ENCODE assay signal across 21 cellular contexts in genomic region chr9:115327441-115328122, GRCh38.
A peak's percentile ranks its signal among the peaks of the same experiment; 100 is the strongest.
DNase-seq lines count a peak whose midpoint lies in the region; ATAC-seq, FAIRE-seq and TF ChIP-seq lines count a peak whose summit lies in the region.
"Had no signal": no experiment of that assay in that cellular context is flagged by ENCODE, and none has a peak within 500 bp of the region (broad histone marks: within the 10 kb centered on the region; RNA-seq: fewer than 3 reads in every experiment).

No MANE protein-coding gene starts in this region.

- H3K4me3 ChIP-seq in vagina: no peak overlapping the region
- no peak overlapping the region for H3K4me3 ChIP-seq in body of pancreas
- H3K4me3 ChIP-seq in right cardiac atrium (ENCODE audit: low read length): no peak overlapping the region
- H3K4me3 ChIP-seq: BLaER1 treated with 17β-estradiol and CSF1 and Interleukin-3, amounts not matched to agents 10 nM and 100 nM; dorsolateral prefrontal cortex; HAP-1; left ventricle myocardium inferior; thyroid gland had no signal

- intact Hi-C loops in vagina (cut with DNase I): no loop called here
- intact Hi-C loops in body of pancreas (cut with DNase I): no loop called here
- intact Hi-C loops in right cardiac atrium (cut with DNase I): no loop called here

- DNase-seq in HFFc6 (peak; percentile 17), vagina (ENCODE audit: extremely low spot score in 2 of 2) (no peak), RCC 7860 (ENCODE audit: low spot score) (no peak), body of pancreas (no peak), right cardiac atrium (no peak)
- DNase-seq: dorsolateral prefrontal cortex, erythroblast, glutamatergic neuron, NCI-H187, NCI-H446, thyroid gland had no signal

- peak; percentile 99 for FAIRE-seq in endometrium (lab: Jason Lieb, UNC)
- FAIRE-seq in RCC 7860 (lab: Jason Lieb, UNC): no peak

- H3K4me1 ChIP-seq in vagina (peaks cover 16% of the 10 kb centered on the region), body of pancreas (no peaks in the 10 kb centered on the region), right cardiac atrium (ENCODE audit: control insufficient read depth, insufficient read depth, low read length) (no peaks in the 10 kb centered on the region)
- H3K4me1 ChIP-seq: HAP-1, left ventricle myocardium inferior, thyroid gland had no signal

- H3K27ac ChIP-seq in vagina: peak overlapping the region; percentile 22
- no peak overlapping the region for H3K27ac ChIP-seq in body of pancreas
- H3K27ac ChIP-seq in right cardiac atrium (ENCODE audit: low read length): no peak overlapping the region
- H3K27ac ChIP-seq: BLaER1 treated with 17β-estradiol and CSF1 and Interleukin-3, amounts not matched to agents 10 nM and 100 nM; dorsolateral prefrontal cortex; left ventricle myocardium inferior; neutrophil; thyroid gland had no signal

- H3K36me3 ChIP-seq in vagina: no peaks in the 10 kb centered on the region
- H3K36me3 ChIP-seq in body of pancreas (replicated peaks in 1 of 2; ENCODE audit: insufficient read depth in 1 of 2, low read depth in 2 of 2): no peaks in the 10 kb centered on the region
- H3K36me3 ChIP-seq: BLaER1 treated with 17β-estradiol and CSF1 and Interleukin-3, amounts not matched to agents 10 nM and 100 nM; HAP-1; left ventricle myocardium inferior; neutrophil; thyroid gland had no signal

- H3K4me3 Mint-ChIP-seq in HFFc6 (no peak overlapping the region), nephron (no peak overlapping the region)
- H3K4me3 Mint-ChIP-seq: activated T-helper 1 cell treated with anti-CD3 and anti-CD28 coated beads, Interleukin-12 subunit alpha, Interleukin-12 subunit beta, Interleukin-2, Interleukin-4 antibody, amounts not matched to agents 30 ng/mL and 10 ng/mL and 1 ng/mL, durations not matched to agents 14 hours and 24 hours and 36 hours; stimulated activated memory B cell treated with anti-CD40 and anti-IgM and Interleukin-4, amounts not matched to agents 10 μg/mL and 1 μg/mL and 100 μg/mL, for 72 hours had no signal

- H3K9me3 Mint-ChIP-seq in HFFc6: no peaks in the 10 kb centered on the region
- peaks cover 3% of the 10 kb centered on the region for H3K9me3 Mint-ChIP-seq in nephron
- H3K9me3 Mint-ChIP-seq: activated T-helper 1 cell treated with anti-CD3 and anti-CD28 coated beads, Interleukin-12 subunit alpha, Interleukin-12 subunit beta, Interleukin-2, Interleukin-4 antibody, amounts not matched to agents 30 ng/mL and 10 ng/mL and 1 ng/mL, durations not matched to agents 14 hours and 24 hours and 36 hours; stimulated activated memory B cell treated with anti-CD40 and anti-IgM and Interleukin-4, amounts not matched to agents 10 μg/mL and 1 μg/mL and 100 μg/mL, for 72 hours had no signal

- H3K27me3 ChIP-seq in vagina (no peaks in the 10 kb centered on the region), body of pancreas (no peaks in the 10 kb centered on the region), right cardiac atrium (ENCODE audit: control insufficient read depth, insufficient read depth) (no peaks in the 10 kb centered on the region)
- H3K27me3 ChIP-seq: BLaER1 treated with 17β-estradiol and CSF1 and Interleukin-3, amounts not matched to agents 10 nM and 100 nM; neutrophil; thyroid gland had no signal

- TF ChIP-seq POLR2A in vagina (IDR thresholded peaks at IDR 0.05) (no peak), body of pancreas (IDR thresholded peaks at IDR 0.05) (no peak)

- H3K9me3 ChIP-seq in vagina (no peaks in the 10 kb centered on the region), body of pancreas (no peaks in the 10 kb centered on the region), right cardiac atrium (ENCODE audit: control insufficient read depth, low read length) (no peaks in the 10 kb centered on the region)
- H3K9me3 ChIP-seq: BLaER1 treated with 17β-estradiol and CSF1 and Interleukin-3, amounts not matched to agents 10 nM and 100 nM; HAP-1; left ventricle myocardium inferior; neutrophil; thyroid gland had no signal

- H3K36me3 Mint-ChIP-seq in HFFc6 (ENCODE audit: low read depth) (no peaks in the 10 kb centered on the region), nephron (ENCODE audit: low read depth) (no peaks in the 10 kb centered on the region)
- H3K36me3 Mint-ChIP-seq: activated naive CD4-positive, alpha-beta T cell treated with anti-CD3 and anti-CD28 coated beads, Interleukin-2, amount 50 U/mL, for 72 hours; stimulated activated memory B cell treated with anti-CD40 and anti-IgM and Interleukin-4, amounts not matched to agents 10 μg/mL and 1 μg/mL and 100 μg/mL, for 72 hours had no signal

- H3K27me3 Mint-ChIP-seq in HFFc6 (ENCODE audit: insufficient read depth): peaks cover 15% of the 10 kb centered on the region
- no peaks in the 10 kb centered on the region for H3K27me3 Mint-ChIP-seq in nephron (ENCODE audit: low read depth)
- H3K27me3 Mint-ChIP-seq: stimulated activated memory B cell treated with anti-CD40 and anti-IgM and Interleukin-4, amounts not matched to agents 10 μg/mL and 1 μg/mL and 100 μg/mL, for 72 hours had no signal

- ATAC-seq in body of pancreas (no peak), right cardiac atrium (no peak)
- ATAC-seq: activated naive CD4-positive, alpha-beta T cell treated with anti-CD3 and anti-CD28 coated beads, Interleukin-2, amount 50 U/mL, for 72 hours; Panc1; stimulated activated memory B cell treated with anti-CD40 and anti-IgM and Interleukin-4, amounts not matched to agents 10 μg/mL and 1 μg/mL and 100 μg/mL, for 72 hours had no signal

- TF ChIP-seq CTCF in HFFc6 (IDR thresholded peaks at IDR 0.05) (no peak), nephron (IDR thresholded peaks at IDR 0.05; ENCODE audit: unreplicated experiment in 3 of 3) (no peak), vagina (IDR thresholded peaks at IDR 0.05) (no peak), body of pancreas (IDR thresholded peaks at IDR 0.05) (no peak)

- 74 to 84% methylated on average over 2 of the region's 2 CpGs for WGBS in body of pancreas, 2 donors
- WGBS in right cardiac atrium: 94% methylated on average over 2 of the region's 2 CpGs

- H3K27ac Mint-ChIP-seq in HFFc6 (no peak overlapping the region; the same call in 1 of the 2 replicates), nephron (peak overlapping the region; percentile 8 to 84 (median 73))
- H3K27ac Mint-ChIP-seq: activated naive CD4-positive, alpha-beta T cell treated with anti-CD3 and anti-CD28 coated beads, Interleukin-2, amount 50 U/mL, for 72 hours; activated T-helper 1 cell treated with anti-CD3 and anti-CD28 coated beads, Interleukin-12 subunit alpha, Interleukin-12 subunit beta, Interleukin-2, Interleukin-4 antibody, amounts not matched to agents 30 ng/mL and 10 ng/mL and 1 ng/mL, durations not matched to agents 14 hours and 24 hours and 36 hours; stimulated activated memory B cell treated with anti-CD40 and anti-IgM and Interleukin-4, amounts not matched to agents 10 μg/mL and 1 μg/mL and 100 μg/mL, for 72 hours had no signal

- H3K4me1 Mint-ChIP-seq in HFFc6 (ENCODE audit: low read depth) (peaks cover 18% of the 10 kb centered on the region; the same call in 1 of the 2 replicates), nephron (peaks cover 13% of the 10 kb centered on the region)
- H3K4me1 Mint-ChIP-seq: stimulated activated memory B cell treated with anti-CD40 and anti-IgM and Interleukin-4, amounts not matched to agents 10 μg/mL and 1 μg/mL and 100 μg/mL, for 72 hours had no signal
